In genomic region chr17:81961087-81961514, GRCh38 we compare ENCODE assay signal across 8 cellular contexts. TPM values are rescaled to one million over a fixed set of nuclear protein-coding genes. Genes with fewer than 3 reads are reported as not detected.
A peak's percentile ranks its signal among the peaks of the same experiment; 100 is the strongest.
DNase-seq lines count a peak whose midpoint lies in the region; ATAC-seq and TF ChIP-seq lines count a peak whose summit lies in the region.

TSS of gene NOTUM (minus strand) at chr17:81961187. CDS start at chr17:81960909, 278 bp downstream.

- no peak for TF ChIP-seq POLR2A in GM18505 (IDR thresholded peaks at IDR 0.05; ENCODE audit: borderline replicate concordance, extremely low read depth, insufficient read depth, insufficient read length)

- DNase-seq in astrocyte of the hippocampus (ENCODE audit: low read depth, low spot score) (peak; percentile 80), myocyte (ENCODE audit: low read depth) (peak; percentile 36), GM19240 (ENCODE audit: insufficient read length, low spot score) (no peak)

- H3K4me1 ChIP-seq in BLaER1 treated with 17β-estradiol and CSF1 and Interleukin-3, amounts not matched to agents 10 nM and 100 nM: peaks cover 25 to 40% (median 34%) of the 10 kb centered on the region in 10 experiments
- no peaks in the 10 kb centered on the region for H3K4me1 ChIP-seq in HUES48 (ENCODE audit: control insufficient read depth, insufficient read depth, low read length)

- no peaks in the 10 kb centered on the region for H3K36me3 ChIP-seq in BLaER1 treated with 17β-estradiol and CSF1 and Interleukin-3, amounts not matched to agents 10 nM and 100 nM
- H3K36me3 ChIP-seq in HUES48 (ENCODE audit: control insufficient read depth, insufficient read depth, low read length): no peaks in the 10 kb centered on the region

- no peak within 1 kb of the TSS for H3K27ac ChIP-seq in BLaER1 treated with 17β-estradiol and CSF1 and Interleukin-3, amounts not matched to agents 10 nM and 100 nM
- no peak within 1 kb of the TSS for H3K27ac ChIP-seq in HUES48 (ENCODE audit: low read depth, low read length)

- peaks cover 0 to 46% (median 18%) of the 10 kb centered on the region in 11 experiments; a peak in 16 of 22 replicates for H4K20me1 ChIP-seq in BLaER1 treated with 17β-estradiol and CSF1 and Interleukin-3, amounts not matched to agents 10 nM and 100 nM

- peak within 1 kb of the TSS; percentile 87 to 98 (median 94) for H3K4me2 ChIP-seq in BLaER1 treated with 17β-estradiol and CSF1 and Interleukin-3, amounts not matched to agents 10 nM and 100 nM

- peaks cover 88 to 96% (median 93%) of the 10 kb centered on the region in 11 experiments for H3K27me3 ChIP-seq in BLaER1 treated with 17β-estradiol and CSF1 and Interleukin-3, amounts not matched to agents 10 nM and 100 nM
- peaks cover 87% of the 10 kb centered on the region for H3K27me3 ChIP-seq in HUES48 (ENCODE audit: control insufficient read depth, insufficient read depth, low read length)

- no peaks in the 10 kb centered on the region for H3K9me3 ChIP-seq in BLaER1 treated with 17β-estradiol and CSF1 and Interleukin-3, amounts not matched to agents 10 nM and 100 nM (replicated peaks in 1 of 11)
- H3K9me3 ChIP-seq in HUES48 (ENCODE audit: control insufficient read depth, insufficient read depth, low read length): no peaks in the 10 kb centered on the region

- no peak for ATAC-seq in GM18505 (IDR thresholded peaks at IDR 0.05; ENCODE audit: unreplicated experiment)
- ATAC-seq in HG03045 (IDR thresholded peaks at IDR 0.05; ENCODE audit: unreplicated experiment): no peak
- ATAC-seq in GM21786 (IDR thresholded peaks at IDR 0.05; ENCODE audit: unreplicated experiment): no peak

- H3K4me3 ChIP-seq in BLaER1 treated with 17β-estradiol and CSF1 and Interleukin-3, amounts not matched to agents 10 nM and 100 nM: peak within 1 kb of the TSS; percentile 54 to 69 (median 59)
- H3K4me3 ChIP-seq in HUES48 (ENCODE audit: low read depth, low read length): peak within 1 kb of the TSS; percentile 41; the same call in 1 of the 2 replicates

- H3K9ac ChIP-seq in BLaER1 treated with 17β-estradiol and CSF1 and Interleukin-3, amounts not matched to agents 10 nM and 100 nM: peak within 1 kb of the TSS; percentile 10 to 71 (median 55); a peak in 15 of 22 replicates
- H3K9ac ChIP-seq in HUES48 (ENCODE audit: low read depth, low read length): no peak within 1 kb of the TSS

RNA-seq across cellular contexts. Expression of gene NOTUM, which starts in this region (rescaled TPM):
- 0.53 and 1.2 TPM in 2 replicates for total RNA-seq in myocyte
- polyA plus RNA-seq in myocyte (2012): 0.25 TPM
